ENCODE assay signal across 20 cellular contexts in the genomic region with DNA sequence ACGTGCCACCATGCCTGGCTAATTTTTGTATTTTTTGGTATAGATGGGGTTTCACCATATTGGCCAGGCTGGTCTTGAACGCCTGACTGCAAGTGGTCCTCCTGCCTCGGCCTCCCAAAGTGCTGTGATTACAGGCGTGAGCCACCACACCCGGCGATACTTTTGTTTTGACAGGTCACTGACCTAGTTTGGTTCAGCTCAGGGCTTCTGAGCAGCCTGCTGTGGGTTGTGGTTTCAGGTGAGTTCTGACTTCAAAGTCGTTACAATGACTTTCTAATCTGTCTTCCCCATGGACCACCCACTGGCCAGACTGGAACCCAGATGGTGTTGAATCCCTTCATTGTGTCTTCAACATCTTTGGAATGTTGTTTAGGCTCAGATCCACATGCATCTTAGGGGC.
A peak's percentile ranks its signal among the peaks of the same experiment; 100 is the strongest.
DNase-seq lines count a peak whose midpoint lies in the region; ATAC-seq, FAIRE-seq and TF ChIP-seq lines count a peak whose summit lies in the region.
"Had no signal": no experiment of that assay in that cellular context is flagged by ENCODE, and none has a peak within 500 bp of the region (broad histone marks: within the 10 kb centered on the region; RNA-seq: fewer than 3 reads in every experiment).

No MANE protein-coding gene starts in this region.

- FAIRE-seq in GM12891 (lab: Jason Lieb, UNC) = peak; percentile 33
- FAIRE-seq: colon, endothelial cell of umbilical vein had no signal

- H3K4me3 Mint-ChIP-seq in activated CD8-positive, alpha-beta T cell treated with anti-CD3 and anti-CD28 coated beads for 36 hours = no peak overlapping the region
- no peak overlapping the region for H3K4me3 Mint-ChIP-seq in memory B cell
- H3K4me3 Mint-ChIP-seq: CD8-positive, alpha-beta T cell had no signal

- CTCF ChIA-PET in activated CD8-positive, alpha-beta T cell treated with anti-CD3 and anti-CD28 coated beads for 36 hours (lab: Charles Lee) = interaction anchor here (1.3 kb wide), 1 partner anchor 239 kb away, joined by 3 read pairs; no protein-coding TSS in a partner anchor

- peak; percentile 73 for ATAC-seq in activated CD8-positive, alpha-beta T cell treated with anti-CD3 and anti-CD28 coated beads for 36 hours
- ATAC-seq in memory B cell (ENCODE audit: low read depth) = peak; percentile 56
- ATAC-seq in upper lobe of left lung (ENCODE audit: low FRiP score in 2 of 2) = no peak
- no peak for ATAC-seq in HG02623 (IDR thresholded peaks at IDR 0.05; ENCODE audit: unreplicated experiment)

- no peaks in the 10 kb centered on the region for H3K9me3 Mint-ChIP-seq in activated CD8-positive, alpha-beta T cell treated with anti-CD3 and anti-CD28 coated beads for 36 hours
- no peaks in the 10 kb centered on the region for H3K9me3 Mint-ChIP-seq in memory B cell
- H3K9me3 Mint-ChIP-seq: CD8-positive, alpha-beta T cell had no signal

- POLR2A ChIA-PET in activated CD8-positive, alpha-beta T cell treated with anti-CD3 and anti-CD28 coated beads for 36 hours (lab: Charles Lee) = no interaction called here

- no peaks in the 10 kb centered on the region for H3K4me1 ChIP-seq in upper lobe of left lung
- H3K4me1 ChIP-seq: left ventricle myocardium inferior had no signal

- no peaks in the 10 kb centered on the region for H3K36me3 Mint-ChIP-seq in activated CD8-positive, alpha-beta T cell treated with anti-CD3 and anti-CD28 coated beads for 36 hours (ENCODE audit: low read depth)
- H3K36me3 Mint-ChIP-seq in memory B cell = no peaks in the 10 kb centered on the region
- H3K36me3 Mint-ChIP-seq: CD8-positive, alpha-beta T cell had no signal

- peak; percentile 60 for DNase-seq in activated CD4-positive, alpha-beta T cell treated with anti-CD3 and anti-CD28 coated beads for 48 hours
- DNase-seq in activated CD4-positive, alpha-beta T cell treated with anti-CD3 and anti-CD28 coated beads for 1 hour = no peak
- DNase-seq in GM12891 (ENCODE audit: insufficient read length, low spot score) = peak; percentile 34
- peak; percentile 63 for DNase-seq in activated CD8-positive, alpha-beta T cell treated with anti-CD3 and anti-CD28 coated beads for 36 hours
- DNase-seq in memory B cell (ENCODE audit: low spot score in 2 of 2) = no peak
- no peak for DNase-seq in upper lobe of left lung
- DNase-seq in LoVo (ENCODE audit: low spot score) = no peak
- DNase-seq: CD8-positive, alpha-beta T cell; foreskin fibroblast; HCEC 1CT; Kasumi-1; left ventricle myocardium inferior; NCI-H146; NCI-H2227 treated with DMSO at 0.1 percent for 48 hours; NK-92 treated with Interleukin-12 subunit alpha and Interleukin-12 subunit beta, amount 100 ng/mL, for 24 hours; trophoblast cell had no signal

- H3K27ac ChIP-seq in upper lobe of left lung = no peak overlapping the region
- H3K27ac ChIP-seq: left ventricle myocardium inferior, RWPE1 had no signal

- no peaks in the 10 kb centered on the region for H3K9me3 ChIP-seq in upper lobe of left lung
- H3K9me3 ChIP-seq: left ventricle myocardium inferior had no signal

- TF ChIP-seq POLR2A in GM12891 (IDR thresholded peaks at IDR 0.05; ENCODE audit: low read depth, low read length) (no peak), upper lobe of left lung (IDR thresholded peaks at IDR 0.05) (no peak)

- intact Hi-C loops in activated CD8-positive, alpha-beta T cell treated with anti-CD3 and anti-CD28 coated beads for 36 hours (cut with micrococcal nuclease) = no loop called here

- H3K36me3 ChIP-seq in upper lobe of left lung = no peaks in the 10 kb centered on the region

- no peaks in the 10 kb centered on the region for H3K27me3 Mint-ChIP-seq in activated CD8-positive, alpha-beta T cell treated with anti-CD3 and anti-CD28 coated beads for 36 hours
- no peaks in the 10 kb centered on the region for H3K27me3 Mint-ChIP-seq in memory B cell

- H3K4me3 ChIP-seq in upper lobe of left lung = no peak overlapping the region
- H3K4me3 ChIP-seq: left ventricle myocardium inferior had no signal

- no peak for TF ChIP-seq CTCF in activated CD8-positive, alpha-beta T cell treated with anti-CD3 and anti-CD28 coated beads for 36 hours (IDR thresholded peaks at IDR 0.05)
- TF ChIP-seq CTCF in upper lobe of left lung (IDR thresholded peaks at IDR 0.05) = no peak

- H3K27me3 ChIP-seq in upper lobe of left lung = no peaks in the 10 kb centered on the region

- peaks cover 13% of the 10 kb centered on the region for H3K4me1 Mint-ChIP-seq in activated CD8-positive, alpha-beta T cell treated with anti-CD3 and anti-CD28 coated beads for 36 hours (ENCODE audit: low read depth)
- H3K4me1 Mint-ChIP-seq in memory B cell = peaks cover 9% of the 10 kb centered on the region

- peak overlapping the region; percentile 21 for H3K27ac Mint-ChIP-seq in activated CD8-positive, alpha-beta T cell treated with anti-CD3 and anti-CD28 coated beads for 36 hours
- no peak overlapping the region for H3K27ac Mint-ChIP-seq in memory B cell
- H3K27ac Mint-ChIP-seq: CD8-positive, alpha-beta T cell had no signal

- 76 to 84% methylated on average over 7 of the region's 7 CpGs for WGBS in upper lobe of left lung, 2 donors

- no peak for TF ChIP-seq EP300 in upper lobe of left lung (IDR thresholded peaks at IDR 0.05)

TF ChIP-seq in GM12891, 5 proteins besides CTCF, POLR2A, EP300 and RAD21:
- no peak for TF ChIP-seq SPI1 (IDR thresholded peaks at IDR 0.05; ENCODE audit: low read depth, low read length)
- no peak for TF ChIP-seq TAF1 (IDR thresholded peaks at IDR 0.05; ENCODE audit: low read depth, low read length)
- peak; percentile 58 for TF ChIP-seq PAX5 (IDR thresholded peaks at IDR 0.05; ENCODE audit: insufficient read depth, low read length, severe bottlenecking)
- TF ChIP-seq POLR2AphosphoS5 (IDR thresholded peaks at IDR 0.05; ENCODE audit: low read depth, low read length) = no peak

Comparison
In these comparisons a context has a peak if more than half of its experiments do, and no peak if none do; other contexts are left out.
1. DNase-seq: peak in activated CD4-positive, alpha-beta T cell treated with anti-CD3 and anti-CD28 coated beads for 48 hours (single experiment), GM12891 (single experiment) and activated CD8-positive, alpha-beta T cell treated with anti-CD3 and anti-CD28 coated beads for 36 hours (single experiment); none in activated CD4-positive, alpha-beta T cell treated with anti-CD3 and anti-CD28 coated beads for 1 hour (single experiment), memory B cell (0 of 2), upper lobe of left lung (0 of 2) and LoVo (single experiment).
2. ATAC-seq: peak in activated CD8-positive, alpha-beta T cell treated with anti-CD3 and anti-CD28 coated beads for 36 hours (single experiment) and memory B cell (single experiment); none in upper lobe of left lung (0 of 2) and HG02623 (single experiment).